Comparison of ENCODE assay signal across 8 cellular contexts in the genomic region with DNA sequence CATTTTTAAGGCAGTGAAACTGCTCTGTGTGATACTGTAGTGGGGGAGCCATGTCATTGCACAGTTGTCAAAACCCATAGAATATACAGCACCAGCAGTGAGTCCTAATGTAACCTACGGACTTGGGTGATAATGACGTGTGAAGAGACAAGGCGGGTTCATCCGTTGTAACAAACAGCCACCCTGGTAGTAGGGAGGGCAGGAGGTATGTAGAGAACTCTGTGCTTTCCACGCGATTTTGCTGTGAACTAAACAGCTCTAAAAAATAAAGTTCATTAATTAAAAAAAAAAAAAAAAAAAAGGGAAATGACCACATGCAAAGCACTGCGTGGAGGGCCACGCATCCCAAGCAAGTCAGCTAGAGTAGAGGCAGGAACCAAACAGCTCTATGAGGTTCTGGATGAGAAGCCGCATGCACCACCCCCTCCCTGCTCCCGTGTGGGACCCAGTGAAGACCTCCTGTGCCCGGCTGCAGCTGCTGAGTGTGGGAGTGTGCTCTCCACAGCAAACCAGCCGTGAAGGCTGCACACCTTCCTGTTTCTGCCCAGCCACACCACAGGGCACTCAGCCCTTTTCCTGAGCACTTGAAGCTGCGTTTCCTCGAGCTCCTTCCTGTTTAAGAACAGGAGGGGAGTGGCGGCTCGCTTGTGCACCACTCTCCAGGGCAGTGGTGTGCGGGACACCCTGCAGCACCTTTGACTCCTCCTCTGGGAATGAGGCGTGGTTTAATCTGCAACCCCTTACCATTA.
DNase-seq lines count a peak whose midpoint lies in the region; FAIRE-seq and TF ChIP-seq lines count a peak whose summit lies in the region.

No MANE protein-coding gene starts in this region.

- H3K36me3 Mint-ChIP-seq in activated naive CD4-positive, alpha-beta T cell treated with anti-CD3 and anti-CD28 coated beads, Interleukin-2, amount 50 U/mL, for 24 hours: peaks cover 3% of the 10 kb centered on the region
- H3K36me3 Mint-ChIP-seq in nephron progenitor cell (ENCODE audit: low read depth): no peaks in the 10 kb centered on the region

- peak overlapping the region; percentile 77 for H3K27ac Mint-ChIP-seq in activated naive CD4-positive, alpha-beta T cell treated with anti-CD3 and anti-CD28 coated beads, Interleukin-2, amount 50 U/mL, for 24 hours
- no peak overlapping the region for H3K27ac Mint-ChIP-seq in nephron progenitor cell

- CTCF ChIA-PET in HEK293 (lab: Yijun Ruan, JAX): interaction anchor here (0.6 to 1.7 kb wide), 5 partner anchors 26 to 388 kb away, joined by 3 to 7 read pairs (median 3); no protein-coding TSS in a partner anchor
- CTCF ChIA-PET in RWPE1 (lab: Yijun Ruan, JAX): no interaction called here
- CTCF ChIA-PET in HEK293T (lab: Yijun Ruan, JAX): no interaction called here

- no peak overlapping the region for H3K4me3 ChIP-seq in HEK293 (ENCODE audit: low read depth, low read length)

- DNase-seq in GM12892 (ENCODE audit: insufficient read length) (no peak), NCI-H510A (lab: John Stamatoyannopoulos, UW) (peak; percentile 89), nephron progenitor cell (peak; percentile 43), RWPE1 (ENCODE audit: low spot score) (no peak), SHP77 treated with DMSO at 0.1 percent for 48 hours (lab: John Stamatoyannopoulos, UW) (no peak), HEK293T (ENCODE audit: extremely low spot score) (no peak)

- H3K9me3 ChIP-seq in HEK293 (ENCODE audit: control insufficient read depth, insufficient read depth, low read depth, low read length): no peaks in the 10 kb centered on the region

- H3K4me1 Mint-ChIP-seq in activated naive CD4-positive, alpha-beta T cell treated with anti-CD3 and anti-CD28 coated beads, Interleukin-2, amount 50 U/mL, for 24 hours: peaks cover 86% of the 10 kb centered on the region
- H3K4me1 Mint-ChIP-seq in nephron progenitor cell: peaks cover 73% of the 10 kb centered on the region

- POLR2A ChIA-PET in HEK293 (lab: Yijun Ruan, JAX) (no interaction called here), RWPE1 (lab: Yijun Ruan, JAX; ENCODE audit: low non-redundant PET) (no interaction called here), HEK293T (lab: Yijun Ruan, JAX) (no interaction called here)

- H3K36me3 ChIP-seq in HEK293 (ENCODE audit: control insufficient read depth in 2 of 2, insufficient read depth in 1 of 2, low read length in 2 of 2): no peaks in the 10 kb centered on the region

- no peaks in the 10 kb centered on the region for H3K9me3 Mint-ChIP-seq in activated naive CD4-positive, alpha-beta T cell treated with anti-CD3 and anti-CD28 coated beads, Interleukin-2, amount 50 U/mL, for 24 hours
- H3K9me3 Mint-ChIP-seq in nephron progenitor cell: no peaks in the 10 kb centered on the region

- H3K27me3 Mint-ChIP-seq in activated naive CD4-positive, alpha-beta T cell treated with anti-CD3 and anti-CD28 coated beads, Interleukin-2, amount 50 U/mL, for 24 hours: no peaks in the 10 kb centered on the region
- H3K27me3 Mint-ChIP-seq in nephron progenitor cell (ENCODE audit: low read depth, poor library complexity): peaks cover 7% of the 10 kb centered on the region

- TF ChIP-seq POLR2A in GM12892 (IDR thresholded peaks at IDR 0.05; ENCODE audit: low read depth, low read length): no peak

- TF ChIP-seq CTCF in HEK293 (tag by site-specific recombination; IDR thresholded peaks at IDR 0.05) (no peak), nephron progenitor cell (IDR thresholded peaks at IDR 0.05) (no peak), RWPE1 (conservative IDR thresholded peaks at IDR 0.05; ENCODE audit: low read depth) (no peak)

- FAIRE-seq in GM12892 (lab: Jason Lieb, UNC): peak; percentile 83

- peak overlapping the region; percentile 55 for H3K4me3 Mint-ChIP-seq in activated naive CD4-positive, alpha-beta T cell treated with anti-CD3 and anti-CD28 coated beads, Interleukin-2, amount 50 U/mL, for 24 hours
- H3K4me3 Mint-ChIP-seq in nephron progenitor cell: no peak overlapping the region

- H3K27ac ChIP-seq in HEK293 (ENCODE audit: extremely low read depth, low read depth, low read length) (no peak overlapping the region), RWPE1 (no peak overlapping the region)

- H3K4me1 ChIP-seq in HEK293 (ENCODE audit: control insufficient read depth, insufficient read depth, low read length): peaks cover 3% of the 10 kb centered on the region; the same call in 1 of the 2 replicates

TF ChIP-seq in HEK293, 187 proteins besides CTCF, POLR2A, EP300 and RAD21 (continues in another document):
- TF ChIP-seq ZNF660 (tag by site-specific recombination; IDR thresholded peaks at IDR 0.05) (no peak), ZNF529 (tag by site-specific recombination; IDR thresholded peaks at IDR 0.05; ENCODE audit: insufficient replicate concordance) (no peak), ZBTB8A (tag by site-specific recombination; IDR thresholded peaks at IDR 0.05) (0 out of 2 replicates have a peak, but pooled peaks have one; percentile 14), EGR2 (tag by site-specific recombination; IDR thresholded peaks at IDR 0.05; ENCODE audit: low read depth) (peak; percentile 43; the same call in 1 of the 2 replicates), ZFHX2 (tag by site-specific recombination; conservative IDR thresholded peaks at IDR 0.05) (peak; percentile 59)
- TF ChIP-seq, protein P1, sequence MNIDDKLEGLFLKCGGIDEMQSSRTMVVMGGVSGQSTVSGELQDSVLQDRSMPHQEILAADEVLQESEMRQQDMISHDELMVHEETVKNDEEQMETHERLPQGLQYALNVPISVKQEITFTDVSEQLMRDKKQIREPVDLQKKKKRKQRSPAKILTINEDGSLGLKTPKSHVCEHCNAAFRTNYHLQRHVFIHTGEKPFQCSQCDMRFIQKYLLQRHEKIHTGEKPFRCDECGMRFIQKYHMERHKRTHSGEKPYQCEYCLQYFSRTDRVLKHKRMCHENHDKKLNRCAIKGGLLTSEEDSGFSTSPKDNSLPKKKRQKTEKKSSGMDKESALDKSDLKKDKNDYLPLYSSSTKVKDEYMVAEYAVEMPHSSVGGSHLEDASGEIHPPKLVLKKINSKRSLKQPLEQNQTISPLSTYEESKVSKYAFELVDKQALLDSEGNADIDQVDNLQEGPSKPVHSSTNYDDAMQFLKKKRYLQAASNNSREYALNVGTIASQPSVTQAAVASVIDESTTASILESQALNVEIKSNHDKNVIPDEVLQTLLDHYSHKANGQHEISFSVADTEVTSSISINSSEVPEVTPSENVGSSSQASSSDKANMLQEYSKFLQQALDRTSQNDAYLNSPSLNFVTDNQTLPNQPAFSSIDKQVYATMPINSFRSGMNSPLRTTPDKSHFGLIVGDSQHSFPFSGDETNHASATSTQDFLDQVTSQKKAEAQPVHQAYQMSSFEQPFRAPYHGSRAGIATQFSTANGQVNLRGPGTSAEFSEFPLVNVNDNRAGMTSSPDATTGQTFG (tag by site-specific recombination; IDR thresholded peaks at IDR 0.05; ENCODE audit: borderline replicate concordance): no peak

TF ChIP-seq in HEK293T, 16 proteins besides CTCF, POLR2A, EP300 and RAD21:
- TF ChIP-seq ARNT (IDR thresholded peaks at IDR 0.05): no peak
- no peak for TF ChIP-seq SUZ12 (IDR thresholded peaks at IDR 0.05)
- no peak for TF ChIP-seq ELF4 (IDR thresholded peaks at IDR 0.05)
- no peak for TF ChIP-seq L3MBTL2 (conservative IDR thresholded peaks at IDR 0.05)
- no peak for TF ChIP-seq LEF1 (IDR thresholded peaks at IDR 0.05; ENCODE audit: borderline replicate concordance)
- TF ChIP-seq BHLHE40 (IDR thresholded peaks at IDR 0.05; ENCODE audit: borderline replicate concordance): no peak
- no peak for TF ChIP-seq HDGF (IDR thresholded peaks at IDR 0.05; ENCODE audit: borderline replicate concordance)
- TF ChIP-seq CTBP1 (IDR thresholded peaks at IDR 0.05; ENCODE audit: borderline replicate concordance): no peak
- no peak for TF ChIP-seq ZNF384 (IDR thresholded peaks at IDR 0.05)
- TF ChIP-seq NFRKB (IDR thresholded peaks at IDR 0.05): no peak
- no peak for TF ChIP-seq SP1 (IDR thresholded peaks at IDR 0.05)
- TF ChIP-seq, protein P2, sequence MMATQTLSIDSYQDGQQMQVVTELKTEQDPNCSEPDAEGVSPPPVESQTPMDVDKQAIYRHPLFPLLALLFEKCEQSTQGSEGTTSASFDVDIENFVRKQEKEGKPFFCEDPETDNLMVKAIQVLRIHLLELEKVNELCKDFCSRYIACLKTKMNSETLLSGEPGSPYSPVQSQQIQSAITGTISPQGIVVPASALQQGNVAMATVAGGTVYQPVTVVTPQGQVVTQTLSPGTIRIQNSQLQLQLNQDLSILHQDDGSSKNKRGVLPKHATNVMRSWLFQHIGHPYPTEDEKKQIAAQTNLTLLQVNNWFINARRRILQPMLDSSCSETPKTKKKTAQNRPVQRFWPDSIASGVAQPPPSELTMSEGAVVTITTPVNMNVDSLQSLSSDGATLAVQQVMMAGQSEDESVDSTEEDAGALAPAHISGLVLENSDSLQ (IDR thresholded peaks at IDR 0.05): no peak
- no peak for TF ChIP-seq TARDBP (IDR thresholded peaks at IDR 0.05)
TF ChIP-seq in HEK293T: peak in this region for 0.

Comparison
In these comparisons a context has a peak if more than half of its experiments do, and no peak if none do; other contexts are left out.
1. DNase-seq: peak in NCI-H510A (single experiment) and nephron progenitor cell (single experiment); none in GM12892 (single experiment), RWPE1 (single experiment), SHP77 treated with DMSO at 0.1 percent for 48 hours (single experiment) and HEK293T (single experiment).